Comparison of ENCODE assay signal across 10 cellular contexts in genomic region chr1:214224605-214225354, GRCh38. TPM values are rescaled to one million over a fixed set of nuclear protein-coding genes. Genes with fewer than 3 reads are reported as not detected.
DNase-seq lines count a peak whose midpoint lies in the region; ATAC-seq, FAIRE-seq and TF ChIP-seq lines count a peak whose summit lies in the region.
"Had no signal": no experiment of that assay in that cellular context is flagged by ENCODE, and none has a peak within 500 bp of the region (broad histone marks: within the 10 kb centered on the region; RNA-seq: fewer than 3 reads in every experiment).

No MANE protein-coding gene starts in this region.

- H2AK5ac ChIP-seq in mesenchymal stem cell (ENCODE audit: low read length, severe bottlenecking) = no peak overlapping the region

- H3K9ac ChIP-seq in fibroblast of lung (ENCODE audit: insufficient read depth, low read length) (no peak overlapping the region), mesenchymal stem cell (ENCODE audit: low read length) (peak overlapping the region; percentile 80)

- H2AFZ ChIP-seq in fibroblast of lung (ENCODE audit: low read length) (peak overlapping the region; percentile 90), mesenchymal stem cell (ENCODE audit: low read depth, low read length) (peak overlapping the region; percentile 67)

- H2BK5ac ChIP-seq in mesenchymal stem cell (ENCODE audit: low read depth, low read length, poor library complexity, severe bottlenecking) = no peak overlapping the region

- H3K36me3 Mint-ChIP-seq in T-helper 2 cell treated with Interferon-gamma antibody and Interleukin-4, amounts not matched to agents 5 μg/mL and 100 μg/mL, for 36 hours (ENCODE audit: low read depth) = no peaks in the 10 kb centered on the region
- no peaks in the 10 kb centered on the region for H3K36me3 Mint-ChIP-seq in type B pancreatic cell

- DNase-seq in T-helper 2 cell treated with Interferon-gamma antibody and Interleukin-4, amounts not matched to agents 5 μg/mL and 100 μg/mL, for 36 hours (ENCODE audit: low spot score) = no peak
- DNase-seq in T-helper 2 cell (no peak), fibroblast of lung (ENCODE audit: low read depth in 2 of 2) (peak; percentile 40 to 65), mesenchymal stem cell (peak; percentile 22), type B pancreatic cell (ENCODE audit: extremely low spot score, unreplicated experiment) (no peak), D721Med (ENCODE audit: insufficient read length, low spot score) (no peak)
- DNase-seq: ACHN, spleen had no signal

- 26% methylated on average over 18 of the region's 24 CpGs for WGBS in mesenchymal stem cell

- peak overlapping the region in 1 of 2 experiments; percentile 51 for H2BK12ac ChIP-seq in mesenchymal stem cell (ENCODE audit: low read length in 2 of 2)

- no peak overlapping the region for H4K91ac ChIP-seq in mesenchymal stem cell (ENCODE audit: low read length)

- peak overlapping the region in 1 of 2 experiments; percentile 49 for H3K14ac ChIP-seq in mesenchymal stem cell (ENCODE audit: low read length in 2 of 2)

- FAIRE-seq in D721Med (lab: Jason Lieb, UNC) = no peak

- H3K4me1 Mint-ChIP-seq in T-helper 2 cell treated with Interferon-gamma antibody and Interleukin-4, amounts not matched to agents 5 μg/mL and 100 μg/mL, for 36 hours (ENCODE audit: low read depth) = peaks cover 6% of the 10 kb centered on the region
- peaks cover 21% of the 10 kb centered on the region for H3K4me1 Mint-ChIP-seq in type B pancreatic cell (ENCODE audit: unreplicated experiment)

- peak overlapping the region; percentile 91 for H4K8ac ChIP-seq in mesenchymal stem cell (ENCODE audit: low read length)

- ATAC-seq in GM21528 (IDR thresholded peaks at IDR 0.05; ENCODE audit: low FRiP score, unreplicated experiment) (no peak), GM18519 (IDR thresholded peaks at IDR 0.05; ENCODE audit: low FRiP score, unreplicated experiment) (no peak)

- no peak overlapping the region for H3K23ac ChIP-seq in mesenchymal stem cell (ENCODE audit: low read length in 2 of 2)

- H3K27me3 ChIP-seq in fibroblast of lung (ENCODE audit: control insufficient read depth, insufficient read depth, low read length) (peaks cover 6% of the 10 kb centered on the region), mesenchymal stem cell (ENCODE audit: control insufficient read depth in 1 of 2, insufficient read depth in 1 of 2, low read length in 2 of 2) (no peaks in the 10 kb centered on the region)

- H2BK120ac ChIP-seq in mesenchymal stem cell (ENCODE audit: low read depth, low read length) = no peak overlapping the region

- H3K4me2 ChIP-seq in fibroblast of lung (ENCODE audit: extremely low read depth, insufficient read depth, low read length) (peak overlapping the region; percentile 76), mesenchymal stem cell (ENCODE audit: low read length, poor library complexity, severe bottlenecking) (no peak overlapping the region)

- TF ChIP-seq CTCF in fibroblast of lung (conservative IDR thresholded peaks at IDR 0.05 in 1 of 2, IDR thresholded peaks at IDR 0.05 in 1 of 2; ENCODE audit: low read depth in 1 of 2, low read length in 2 of 2) (no peak), type B pancreatic cell (conservative IDR thresholded peaks at IDR 0.05) (no peak), D721Med (IDR thresholded peaks at IDR 0.05; ENCODE audit: insufficient read depth, missing control alignments) (no peak)

- H3K27ac Mint-ChIP-seq in T-helper 2 cell treated with Interferon-gamma antibody and Interleukin-4, amounts not matched to agents 5 μg/mL and 100 μg/mL, for 36 hours = no peak overlapping the region
- H3K27ac Mint-ChIP-seq in type B pancreatic cell = peak overlapping the region; percentile 36

- no peaks in the 10 kb centered on the region for H3K9me3 Mint-ChIP-seq in T-helper 2 cell treated with Interferon-gamma antibody and Interleukin-4, amounts not matched to agents 5 μg/mL and 100 μg/mL, for 36 hours
- H3K9me3 Mint-ChIP-seq in type B pancreatic cell = no peaks in the 10 kb centered on the region

- peak overlapping the region in 1 of 2 experiments; percentile 28 for H3K18ac ChIP-seq in mesenchymal stem cell (ENCODE audit: low read depth in 1 of 2, low read length in 2 of 2)

- H3K9me3 ChIP-seq in fibroblast of lung (ENCODE audit: control insufficient read depth, insufficient read depth, low read depth, low read length) (no peaks in the 10 kb centered on the region), mesenchymal stem cell (ENCODE audit: control insufficient read depth, low read length) (no peaks in the 10 kb centered on the region)
- H3K9me3 ChIP-seq: spleen had no signal

- H3K36me3 ChIP-seq in fibroblast of lung (ENCODE audit: control insufficient read depth, insufficient read depth, low read length) (no peaks in the 10 kb centered on the region), mesenchymal stem cell (ENCODE audit: control insufficient read depth in 1 of 2, insufficient read depth in 2 of 2, low read depth in 1 of 2, low read length in 2 of 2) (no peaks in the 10 kb centered on the region)
- H3K36me3 ChIP-seq: spleen had no signal

- H4K20me1 ChIP-seq in fibroblast of lung (ENCODE audit: control insufficient read depth, extremely low read depth, insufficient read depth, low read length) = no peaks in the 10 kb centered on the region

- no peaks in the 10 kb centered on the region for H3K79me2 ChIP-seq in fibroblast of lung (ENCODE audit: control insufficient read depth, insufficient read depth, low read length)

- H3K4me3 Mint-ChIP-seq in T-helper 2 cell treated with Interferon-gamma antibody and Interleukin-4, amounts not matched to agents 5 μg/mL and 100 μg/mL, for 36 hours = peak overlapping the region; percentile 14
- H3K4me3 Mint-ChIP-seq in type B pancreatic cell = peak overlapping the region; percentile 76

- H3K4me1 ChIP-seq in fibroblast of lung (ENCODE audit: control insufficient read depth, extremely low read depth, insufficient read depth, low read length) = no peaks in the 10 kb centered on the region
- peaks cover 3% of the 10 kb centered on the region for H3K4me1 ChIP-seq in mesenchymal stem cell (ENCODE audit: control insufficient read depth, insufficient read depth, low read depth, low read length)

- peak overlapping the region; percentile 36 for H2BK15ac ChIP-seq in mesenchymal stem cell (ENCODE audit: low read depth, poor library complexity, severe bottlenecking)

- H3K27ac ChIP-seq in fibroblast of lung (ENCODE audit: insufficient read depth, low read length) = no peak overlapping the region
- no peak overlapping the region for H3K27ac ChIP-seq in mesenchymal stem cell (ENCODE audit: low read length, poor library complexity, severe bottlenecking)
- H3K27ac ChIP-seq: spleen had no signal

- H3K27me3 Mint-ChIP-seq in T-helper 2 cell treated with Interferon-gamma antibody and Interleukin-4, amounts not matched to agents 5 μg/mL and 100 μg/mL, for 36 hours (ENCODE audit: low read depth) = peaks cover 56% of the 10 kb centered on the region
- peaks cover 9% of the 10 kb centered on the region for H3K27me3 Mint-ChIP-seq in type B pancreatic cell

- no peaks in the 10 kb centered on the region for H3K79me1 ChIP-seq in mesenchymal stem cell (replicated peaks; ENCODE audit: low read length, poor library complexity, severe bottlenecking)

- H3K4me3 ChIP-seq in fibroblast of lung (replicated peaks in 1 of 4; ENCODE audit: control extremely low read depth in 1 of 4, insufficient read depth in 1 of 4, low read depth in 3 of 4, low read length in 4 of 4) = peak overlapping the region; percentile 15 to 70 (median 52)
- H3K4me3 ChIP-seq in mesenchymal stem cell (ENCODE audit: insufficient read depth in 1 of 2, low read depth in 1 of 2, low read length in 2 of 2) = peak overlapping the region in 1 of 2 experiments; percentile 79

- no peak overlapping the region for H3K4ac ChIP-seq in mesenchymal stem cell (ENCODE audit: low read depth in 1 of 2, low read length in 2 of 2)

RNA-seq across cellular contexts. Expression of gene SMYD2, which starts 56.2 kb away (rescaled TPM):
- total RNA-seq in fibroblast of lung (20.3 and 23.3 TPM in 2 replicates), type B pancreatic cell (ENCODE audit: low replicate concordance) (24.8 and 35.5 TPM in 2 replicates)
- polyA plus RNA-seq in fibroblast of lung = 26.3 and 39.2 TPM in 2 replicates
- 21.5 and 31.2 TPM in 2 replicates for polyA plus RNA-seq in fibroblast of lung (2012)
- 7.6 and 11.1 TPM in 2 replicates for polyA minus RNA-seq in fibroblast of lung (ENCODE audit: low replicate concordance)
- polyA plus RNA-seq in mesenchymal stem cell (2013, experiment 1 of 2) = 26.9 TPM
- polyA plus RNA-seq in mesenchymal stem cell (2013, experiment 2 of 2) = 27.4 TPM

Comparison
In these comparisons a context has a peak if more than half of its experiments do, and no peak if none do; other contexts are left out.
1. DNase-seq: peak in fibroblast of lung (2 of 2) and mesenchymal stem cell (single experiment); none in T-helper 2 cell treated with Interferon-gamma antibody and Interleukin-4, amounts not matched to agents 5 μg/mL and 100 μg/mL, for 36 hours (single experiment), T-helper 2 cell (0 of 5), type B pancreatic cell (single experiment) and D721Med (single experiment).